8 cellular contexts compared by ENCODE assay signal in the genomic region with DNA sequence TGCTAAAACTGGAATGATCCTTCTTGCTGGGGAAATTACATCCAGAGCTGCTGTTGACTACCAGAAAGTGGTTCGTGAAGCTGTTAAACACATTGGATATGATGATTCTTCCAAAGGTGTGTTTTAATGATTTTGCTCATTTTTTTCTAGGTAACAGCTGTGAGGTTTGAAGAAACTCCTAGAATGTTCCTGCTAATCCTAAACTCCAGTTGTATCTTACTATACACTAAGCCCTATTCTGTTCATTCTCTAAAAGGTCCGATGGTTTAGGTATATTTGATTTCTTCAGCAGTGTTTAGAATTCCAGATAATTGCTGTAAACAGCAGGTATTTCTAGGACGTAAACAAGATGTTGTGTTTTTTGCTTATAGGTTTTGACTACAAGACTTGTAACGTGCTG. TPM values are rescaled to one million over a fixed set of nuclear protein-coding genes. Genes with fewer than 3 reads are reported as not detected.
A peak's percentile ranks its signal among the peaks of the same experiment; 100 is the strongest.
DNase-seq lines count a peak whose midpoint lies in the region; ATAC-seq, FAIRE-seq and TF ChIP-seq lines count a peak whose summit lies in the region.

No MANE protein-coding gene starts in this region.

- H3K79me2 ChIP-seq in GM12878 (ENCODE audit: control insufficient read depth, insufficient read depth, low read length) (peaks cover 60% of the 10 kb centered on the region), mesendoderm (ENCODE audit: control insufficient read depth, insufficient read depth, low read length) (peaks cover 36% of the 10 kb centered on the region)

- peaks cover 40% of the 10 kb centered on the region for H3K36me3 Mint-ChIP-seq in activated naive CD4-positive, alpha-beta T cell treated with anti-CD3 and anti-CD28 coated beads, Interleukin-2, amount 50 U/mL, for 24 hours

- H4K20me1 ChIP-seq in GM12878 (ENCODE audit: control insufficient read depth, insufficient read depth) = peaks cover 4% of the 10 kb centered on the region; the same call in 1 of the 2 replicates

- peak overlapping the region; percentile 100 for H3K9ac ChIP-seq in GM12878 (ENCODE audit: control insufficient read depth, insufficient read depth, low read length)
- peak overlapping the region; percentile 60 for H3K9ac ChIP-seq in mesendoderm (ENCODE audit: low read length)

- H3K36me3 ChIP-seq in GM12878 (ENCODE audit: control insufficient read depth in 2 of 2, insufficient read depth in 2 of 2, low read length in 1 of 2) (peaks cover 6 to 28% of the 10 kb centered on the region in 2 experiments), mesendoderm (ENCODE audit: control insufficient read depth, insufficient read depth, low read length) (peaks cover 13% of the 10 kb centered on the region), upper lobe of left lung (peaks cover 22 to 54% (median 47%) of the 10 kb centered on the region in 4 donors)

- no peak overlapping the region for H3K23ac ChIP-seq in mesendoderm (ENCODE audit: low read length)

- no peak overlapping the region for H3K4ac ChIP-seq in mesendoderm (ENCODE audit: low read depth, low read length)

- ATAC-seq in GM12878 (no peak), upper lobe of left lung (ENCODE audit: low FRiP score in 2 of 2) (no peak), GM19397 (IDR thresholded peaks at IDR 0.05; ENCODE audit: unreplicated experiment) (no peak)

- SMC1A ChIA-PET in GM12878 (lab: Charles Lee; ENCODE audit: uncharacterized antibody, unreplicated experiment) = interaction anchor here (1.0 to 8.2 kb wide), 11 partner anchors 10 to 121 kb away, joined by 3 to 86 read pairs (median 5); a partner anchor contains a TSS

- H2AK5ac ChIP-seq in mesendoderm (ENCODE audit: low read length) = no peak overlapping the region

- CTCF ChIA-PET in GM12878 (lab: Yijun Ruan, JAX) = interaction anchor here (1.0 to 10.9 kb wide), 7 partner anchors 11 to 153 kb away, joined by 3 to 134 read pairs (median 5); a partner anchor contains a TSS

- H2BK5ac ChIP-seq in mesendoderm (ENCODE audit: low read length) = no peak overlapping the region

- no TSS peak for BruUV-seq in GM12878 (replicated peaks; lab: Mats Ljungman, UMichigan)

- H4K5ac ChIP-seq in mesendoderm (ENCODE audit: low read length) = no peak overlapping the region

- no peak overlapping the region for H3K18ac ChIP-seq in mesendoderm (ENCODE audit: low read length)

- H3K4me1 Mint-ChIP-seq in activated naive CD4-positive, alpha-beta T cell treated with anti-CD3 and anti-CD28 coated beads, Interleukin-2, amount 50 U/mL, for 24 hours = peaks cover 54% of the 10 kb centered on the region

- H3K9me3 Mint-ChIP-seq in activated naive CD4-positive, alpha-beta T cell treated with anti-CD3 and anti-CD28 coated beads, Interleukin-2, amount 50 U/mL, for 24 hours = no peaks in the 10 kb centered on the region

- TF ChIP-seq POLR2A in GM12878 (IDR thresholded peaks at IDR 0.05; ENCODE audit: low read depth, low read length) = no peak
- no peak for TF ChIP-seq POLR2A in upper lobe of left lung (IDR thresholded peaks at IDR 0.05)
- TF ChIP-seq POLR2A in GM12891 (IDR thresholded peaks at IDR 0.05; ENCODE audit: low read depth, low read length) = no peak

- H3K27ac ChIP-seq in GM12878 (ENCODE audit: control insufficient read depth, insufficient read depth) = no peak overlapping the region
- H3K27ac ChIP-seq in mesendoderm (ENCODE audit: low read depth, low read length) = no peak overlapping the region
- H3K27ac ChIP-seq in upper lobe of left lung = peak overlapping the region in 1 of 4 donors; percentile 95

- H3K27ac Mint-ChIP-seq in activated naive CD4-positive, alpha-beta T cell treated with anti-CD3 and anti-CD28 coated beads, Interleukin-2, amount 50 U/mL, for 24 hours = peak overlapping the region; percentile 95

- WGBS in GM12878 (ENCODE audit: insufficient coverage, insufficient replicate concordance, low lambda C conversion rate, missing lambda C conversion rate) = 16% methylated on average over 4 of the region's 4 CpGs
- no CpG with 5 or more reads among the region's 4 CpGs for WGBS in mesendoderm (ENCODE audit: extremely low coverage, insufficient coverage, low lambda C conversion rate)
- 40 to 56% methylated on average over 4 of the region's 4 CpGs for whole genome bisulfite sequencing in upper lobe of left lung, 2 donors

- TF ChIP-seq CTCF in GM12878 (IDR thresholded peaks at IDR 0.05 in 2 of 3, conservative IDR thresholded peaks at IDR 0.05 in 1 of 3; ENCODE audit: control insufficient read depth in 2 of 3, extremely low read depth in 1 of 3, insufficient read depth in 1 of 3, low read depth in 3 of 3, low read length in 3 of 3) (no peak), upper lobe of left lung (IDR thresholded peaks at IDR 0.05) (no peak)

- H3K9me3 ChIP-seq in GM12878 (replicated peaks; ENCODE audit: control insufficient read depth, insufficient read depth, low read length) (no peaks in the 10 kb centered on the region; the same call in 2 of the 3 replicates), upper lobe of left lung (no peaks in the 10 kb centered on the region)

- no peak overlapping the region for H2BK120ac ChIP-seq in mesendoderm (ENCODE audit: low read depth, low read length)

- RAD21 ChIA-PET in GM12878 (lab: Charles Lee; ENCODE audit: unreplicated experiment) = interaction anchor here (0.9 to 6.2 kb wide), 6 partner anchors 10 to 149 kb away, joined by 3 to 43 read pairs (median 4); a partner anchor contains a TSS

- no peak overlapping the region for H2AFZ ChIP-seq in GM12878 (ENCODE audit: control insufficient read depth, low read depth, low read length)

- H3K4me1 ChIP-seq in GM12878 (ENCODE audit: control insufficient read depth, insufficient read depth, low read length) (no peaks in the 10 kb centered on the region), mesendoderm (ENCODE audit: control insufficient read depth, low read depth, low read length) (no peaks in the 10 kb centered on the region), upper lobe of left lung (peaks cover 39 to 47% (median 43%) of the 10 kb centered on the region in 4 donors)

- intact Hi-C loops in GM12878 (cut with micrococcal nuclease; ENCODE audit: unreplicated experiment) = no loop called here

- H3K4me2 ChIP-seq in GM12878 (ENCODE audit: control insufficient read depth, insufficient read depth) (peak overlapping the region; percentile 86), mesendoderm (ENCODE audit: low read length) (peak overlapping the region; percentile 45)

- H2BK15ac ChIP-seq in mesendoderm (replicated peaks; ENCODE audit: low read depth) = no peak overlapping the region

- H3K27me3 ChIP-seq in GM12878 (replicated peaks in 1 of 2; ENCODE audit: control insufficient read depth in 2 of 2, insufficient read depth in 2 of 2, low read length in 1 of 2) (no peaks in the 10 kb centered on the region), mesendoderm (ENCODE audit: insufficient read depth, low read length, poor library complexity) (no peaks in the 10 kb centered on the region), upper lobe of left lung (no peaks in the 10 kb centered on the region)

- no peak for DNase-seq in activated naive CD4-positive, alpha-beta T cell treated with Interleukin-2 at 50 U/mL for 16 hours
- no peak for DNase-seq in GM12878 (ENCODE audit: low read depth, low spot score)
- no peak for DNase-seq in mesendoderm
- no peak for DNase-seq in upper lobe of left lung
- DNase-seq in NCI-H510A treated with DMSO at 0.1 percent for 48 hours (lab: John Stamatoyannopoulos, UW) = no peak
- DNase-seq in GM12891 (ENCODE audit: insufficient read length, low spot score) = no peak

- no peak overlapping the region for H3K56ac ChIP-seq in mesendoderm (ENCODE audit: low read length)

- H3K4me3 Mint-ChIP-seq in activated naive CD4-positive, alpha-beta T cell treated with anti-CD3 and anti-CD28 coated beads, Interleukin-2, amount 50 U/mL, for 24 hours = peak overlapping the region; percentile 99

- POLR2A ChIA-PET in GM12878 (lab: Charles Lee) = interaction anchor here (0.7 to 2.6 kb wide), 8 partner anchors 9 to 187 kb away, joined by 3 to 15 read pairs (median 5); a partner anchor contains a TSS

- H3K4me3 ChIP-seq in GM12878 (peak overlapping the region; percentile 86), mesendoderm (ENCODE audit: low read length) (peak overlapping the region; percentile 35), upper lobe of left lung (peak overlapping the region; percentile 3 to 97 (median 86))

- TF ChIP-seq RAD21 in GM12878 (IDR thresholded peaks at IDR 0.05; ENCODE audit: insufficient read depth, low read depth, low read length) = no peak

- no peak for TF ChIP-seq EP300 in GM12878 (IDR thresholded peaks at IDR 0.05; ENCODE audit: borderline replicate concordance in 1 of 2, control insufficient read depth in 1 of 2, low read depth in 2 of 2, low read length in 2 of 2)
- TF ChIP-seq EP300 in upper lobe of left lung (IDR thresholded peaks at IDR 0.05) = no peak

- no peak for FAIRE-seq in GM12878 (lab: Jason Lieb, UNC)
- no peak for FAIRE-seq in GM12891 (lab: Jason Lieb, UNC)

- no peak overlapping the region for H4K8ac ChIP-seq in mesendoderm (ENCODE audit: low read depth, low read length)

- in situ Hi-C loops in GM12878 (cut with MboI) = no loop called here

- H3K27me3 Mint-ChIP-seq in activated naive CD4-positive, alpha-beta T cell treated with anti-CD3 and anti-CD28 coated beads, Interleukin-2, amount 50 U/mL, for 24 hours = no peaks in the 10 kb centered on the region

- peaks cover 6% of the 10 kb centered on the region for H3K79me1 ChIP-seq in mesendoderm (ENCODE audit: low read length)

RNA-seq across cellular contexts. Expression of a gene that starts 2.3 kb away (rescaled TPM):
- 493 and 530 TPM in 2 replicates for total RNA-seq in GM12878 (2013; cell fraction: nucleolus; rRNA removed)
- 183 TPM in 2 replicates for total RNA-seq in GM12878 (2014; rRNA removed)
- total RNA-seq in GM12878 (2014; rRNA removed; fragmentation: Illumina TruSeq; extraction: Trizol) = 125 and 133 TPM in 2 replicates
- total RNA-seq in GM12878 (2021) = 255 and 286 TPM in 2 replicates
- polyA plus RNA-seq in GM12878 (2011; ENCODE audit: low read depth) = 181 TPM
- polyA plus RNA-seq in GM12878 (2011; rRNA removed) = 408 and 460 TPM in 2 replicates
- polyA plus RNA-seq in GM12878 (2011; cell fraction: cytosol; rRNA removed) = 191 and 198 TPM in 2 replicates
- 1,098 and 1,398 TPM in 2 replicates for polyA plus RNA-seq in GM12878 (2011; cell fraction: nucleus; rRNA removed)
- polyA plus RNA-seq in GM12878 (2012) = 173 and 216 TPM in 2 replicates
- polyA plus RNA-seq in GM12878 (2014; fragmentation: Illumina TruSeq; extraction: Trizol) = 293 and 364 TPM in 2 replicates
- 100 to 1,000 TPM in 1 of 2 experiments, 10 to 100 TPM in 1; 97.6 to 127 TPM for polyA plus RNA-seq in GM12878 (2014; fragmentation: Nextera tagmentation; extraction: Ambion mirVana)
- polyA plus RNA-seq in GM12878 (2014; rRNA removed) = 329 and 359 TPM in 2 replicates
- polyA plus RNA-seq in GM12878 (2016; fragmentation: Nextera tagmentation; extraction: Ambion mirVana) = 100 to 1,000 TPM; 312 to 333 TPM
- polyA minus RNA-seq in GM12878 (2011; rRNA and poly(A)+ RNA removed) = 278 and 391 TPM in 2 replicates
- 148 and 153 TPM in 2 replicates for polyA minus RNA-seq in GM12878 (2011; cell fraction: cytosol; rRNA and poly(A)+ RNA removed)
- polyA minus RNA-seq in GM12878 (2011; cell fraction: nucleus; rRNA and poly(A)+ RNA removed) = 454 and 629 TPM in 2 replicates
- 303 TPM for polyA plus RNA-seq in mesendoderm (2013, experiment 1 of 2)
- 306 TPM for polyA plus RNA-seq in mesendoderm (2013, experiment 2 of 2)
- 100 to 1,000 TPM; 108 to 219 (median 168) TPM for total RNA-seq in upper lobe of left lung
- polyA plus RNA-seq in GM12891 (2012; ENCODE audit: low read depth, missing spikeins) = 197 TPM

RNA-seq across cellular contexts. Expression of a gene that starts 20.0 kb away (rescaled TPM):
- total RNA-seq in GM12878 (2013; cell fraction: nucleolus; rRNA removed) = 42.9 and 48.5 TPM in 2 replicates
- total RNA-seq in GM12878 (2014; rRNA removed) = 22.2 and 23.6 TPM in 2 replicates
- 18.5 and 20.8 TPM in 2 replicates for total RNA-seq in GM12878 (2014; rRNA removed; fragmentation: Illumina TruSeq; extraction: Trizol)
- total RNA-seq in GM12878 (2021) = 22.9 and 24.6 TPM in 2 replicates
- 14.0 TPM for polyA plus RNA-seq in GM12878 (2011; ENCODE audit: low read depth)
- 20.5 and 26.1 TPM in 2 replicates for polyA plus RNA-seq in GM12878 (2011; rRNA removed)
- 31.8 and 34.8 TPM in 2 replicates for polyA plus RNA-seq in GM12878 (2011; cell fraction: cytosol; rRNA removed)
- 31.5 and 36.5 TPM in 2 replicates for polyA plus RNA-seq in GM12878 (2011; cell fraction: nucleus; rRNA removed)
- polyA plus RNA-seq in GM12878 (2012) = 16.8 and 18.2 TPM in 2 replicates
- polyA plus RNA-seq in GM12878 (2014; fragmentation: Illumina TruSeq; extraction: Trizol) = 18.1 and 22.5 TPM in 2 replicates
- polyA plus RNA-seq in GM12878 (2014; fragmentation: Nextera tagmentation; extraction: Ambion mirVana) = 10 to 100 TPM; 46.6 to 52.7 TPM
- polyA plus RNA-seq in GM12878 (2014; rRNA removed) = 27.0 and 37.6 TPM in 2 replicates
- 10 to 100 TPM; 25.4 to 30.3 TPM for polyA plus RNA-seq in GM12878 (2016; fragmentation: Nextera tagmentation; extraction: Ambion mirVana)
- 23.8 and 26.3 TPM in 2 replicates for polyA minus RNA-seq in GM12878 (2011; rRNA and poly(A)+ RNA removed)
- polyA minus RNA-seq in GM12878 (2011; cell fraction: cytosol; rRNA and poly(A)+ RNA removed) = 4.2 and 5.5 TPM in 2 replicates
- polyA minus RNA-seq in GM12878 (2011; cell fraction: nucleus; rRNA and poly(A)+ RNA removed) = 30.6 and 37.6 TPM in 2 replicates
- 34.1 TPM for polyA plus RNA-seq in mesendoderm (2013, experiment 1 of 2)
- polyA plus RNA-seq in mesendoderm (2013, experiment 2 of 2) = 32.9 TPM
- 10 to 100 TPM; 21.2 to 70.6 (median 38.0) TPM for total RNA-seq in upper lobe of left lung
- polyA plus RNA-seq in GM12891 (2012; ENCODE audit: low read depth, missing spikeins) = 19.4 TPM

RNA-seq across cellular contexts. Expression of a gene that starts 36.1 kb away (rescaled TPM):
- total RNA-seq in GM12878 (2013; cell fraction: nucleolus; rRNA removed) = 10.0 and 11.3 TPM in 2 replicates
- total RNA-seq in GM12878 (2014; rRNA removed) (148 and 159 TPM in 2 replicates), GM12878 (2014; rRNA removed; fragmentation: Illumina TruSeq; extraction: Trizol) (89.5 and 93.6 TPM in 2 replicates), GM12878 (2021) (135 and 141 TPM in 2 replicates), upper lobe of left lung (100 to 1,000 TPM in 4 of 6 donors, 10 to 100 TPM in 2; 62.8 to 289 (median 154) TPM)
- polyA plus RNA-seq in GM12878 (2011; ENCODE audit: low read depth) = 198 TPM
- polyA plus RNA-seq in GM12878 (2011; rRNA removed) (266 and 269 TPM in 2 replicates), GM12878 (2014; fragmentation: Illumina TruSeq; extraction: Trizol) (266 and 296 TPM in 2 replicates), GM12878 (2014; fragmentation: Nextera tagmentation; extraction: Ambion mirVana) (100 to 1,000 TPM; 544 to 744 TPM), GM12878 (2014; rRNA removed) (184 and 193 TPM in 2 replicates), GM12878 (2016; fragmentation: Nextera tagmentation; extraction: Ambion mirVana) (100 to 1,000 TPM; 210 to 223 TPM)
- 215 and 276 TPM in 2 replicates for polyA plus RNA-seq in GM12878 (2011; cell fraction: cytosol; rRNA removed)
- polyA plus RNA-seq in GM12878 (2011; cell fraction: nucleus; rRNA removed) = 114 and 161 TPM in 2 replicates
- 106 and 136 TPM in 2 replicates for polyA plus RNA-seq in GM12878 (2012)
- 72.3 and 75.0 TPM in 2 replicates for polyA minus RNA-seq in GM12878 (2011; rRNA and poly(A)+ RNA removed)
- polyA minus RNA-seq in GM12878 (2011; cell fraction: cytosol; rRNA and poly(A)+ RNA removed) = 9.9 and 19.6 TPM in 2 replicates
- 19.1 and 20.6 TPM in 2 replicates for polyA minus RNA-seq in GM12878 (2011; cell fraction: nucleus; rRNA and poly(A)+ RNA removed)
- 229 TPM for polyA plus RNA-seq in mesendoderm (2013, experiment 1 of 2)
- 225 TPM for polyA plus RNA-seq in mesendoderm (2013, experiment 2 of 2)
- polyA plus RNA-seq in GM12891 (2012; ENCODE audit: low read depth, missing spikeins) = 141 TPM

RNA-seq across cellular contexts. Expression of a gene that starts 43.0 kb away (rescaled TPM):
- not detected in 2 replicates for total RNA-seq in GM12878 (2013; cell fraction: nucleolus; rRNA removed)
- total RNA-seq in GM12878 (2014; rRNA removed) (17.7 and 19.3 TPM in 2 replicates), GM12878 (2014; rRNA removed; fragmentation: Illumina TruSeq; extraction: Trizol) (6.7 and 7.4 TPM in 2 replicates), GM12878 (2021) (21.8 and 24.5 TPM in 2 replicates), upper lobe of left lung (100 to 1,000 TPM in 1 of 6 donors, 10 to 100 TPM in 5; 20.5 to 105 (median 44.0) TPM)
- polyA plus RNA-seq in GM12878 (2011; ENCODE audit: low read depth) = 48.6 TPM
- polyA plus RNA-seq in GM12878 (2011; rRNA removed) (1.4 and 3.8 TPM in 2 replicates), GM12878 (2014; fragmentation: Illumina TruSeq; extraction: Trizol) (11.0 and 22.0 TPM in 2 replicates), GM12878 (2014; fragmentation: Nextera tagmentation; extraction: Ambion mirVana) (10 to 100 TPM; 37.1 to 52.7 TPM), GM12878 (2014; rRNA removed) (31.3 and 38.3 TPM in 2 replicates), GM12878 (2016; fragmentation: Nextera tagmentation; extraction: Ambion mirVana) (10 to 100 TPM; 23.8 to 28.0 TPM)
- 5.0 and 5.5 TPM in 2 replicates for polyA plus RNA-seq in GM12878 (2011; cell fraction: cytosol; rRNA removed)
- polyA plus RNA-seq in GM12878 (2011; cell fraction: nucleus; rRNA removed) = 7.6 TPM in 2 replicates
- 49.1 and 56.1 TPM in 2 replicates for polyA plus RNA-seq in GM12878 (2012)
- polyA minus RNA-seq in GM12878 (2011; rRNA and poly(A)+ RNA removed) = 1.7 and 1.8 TPM in 2 replicates
- polyA minus RNA-seq in GM12878 (2011; cell fraction: cytosol; rRNA and poly(A)+ RNA removed) = not detected in 2 replicates
- polyA minus RNA-seq in GM12878 (2011; cell fraction: nucleus; rRNA and poly(A)+ RNA removed) = 0.60 TPM in 1 of 2 replicates, not detected in the other
- 15.9 TPM for polyA plus RNA-seq in mesendoderm (2013, experiment 1 of 2)
- 14.8 TPM for polyA plus RNA-seq in mesendoderm (2013, experiment 2 of 2)
- polyA plus RNA-seq in GM12891 (2012; ENCODE audit: low read depth, missing spikeins) = 62.7 TPM

RNA-seq across cellular contexts. Expression of a gene that starts 54.3 kb away (rescaled TPM):
- 54.5 and 56.8 TPM in 2 replicates for total RNA-seq in GM12878 (2013; cell fraction: nucleolus; rRNA removed)
- total RNA-seq in GM12878 (2014; rRNA removed) (191 and 198 TPM in 2 replicates), GM12878 (2014; rRNA removed; fragmentation: Illumina TruSeq; extraction: Trizol) (141 TPM in 2 replicates), GM12878 (2021) (89.7 and 101 TPM in 2 replicates), upper lobe of left lung (100 to 1,000 TPM in 4 of 6 donors, 10 to 100 TPM in 2; 81.7 to 164 (median 108) TPM)
- 339 TPM for polyA plus RNA-seq in GM12878 (2011; ENCODE audit: low read depth)
- polyA plus RNA-seq in GM12878 (2011; rRNA removed) (264 and 409 TPM in 2 replicates), GM12878 (2014; fragmentation: Illumina TruSeq; extraction: Trizol) (145 and 196 TPM in 2 replicates), GM12878 (2014; fragmentation: Nextera tagmentation; extraction: Ambion mirVana) (100 to 1,000 TPM; 354 to 368 TPM), GM12878 (2014; rRNA removed) (219 and 235 TPM in 2 replicates), GM12878 (2016; fragmentation: Nextera tagmentation; extraction: Ambion mirVana) (100 to 1,000 TPM; 207 to 235 TPM)
- polyA plus RNA-seq in GM12878 (2011; cell fraction: cytosol; rRNA removed) = 465 and 580 TPM in 2 replicates
- polyA plus RNA-seq in GM12878 (2011; cell fraction: nucleus; rRNA removed) = 231 and 428 TPM in 2 replicates
- 222 and 245 TPM in 2 replicates for polyA plus RNA-seq in GM12878 (2012)
- polyA minus RNA-seq in GM12878 (2011; rRNA and poly(A)+ RNA removed) = 149 and 194 TPM in 2 replicates
- polyA minus RNA-seq in GM12878 (2011; cell fraction: cytosol; rRNA and poly(A)+ RNA removed) = 33.7 and 36.6 TPM in 2 replicates
- 64.7 and 71.0 TPM in 2 replicates for polyA minus RNA-seq in GM12878 (2011; cell fraction: nucleus; rRNA and poly(A)+ RNA removed)
- 212 TPM for polyA plus RNA-seq in mesendoderm (2013, experiment 1 of 2)
- 210 TPM for polyA plus RNA-seq in mesendoderm (2013, experiment 2 of 2)
- polyA plus RNA-seq in GM12891 (2012; ENCODE audit: low read depth, missing spikeins) = 243 TPM

Comparison
In these comparisons a context has a peak if more than half of its experiments do, and no peak if none do; other contexts are left out.
1. H3K4me3 ChIP-seq: peak in every context shown above with its lines; median percentile 86 in GM12878; 86 in upper lobe of left lung; 35 in mesendoderm.